In the genomic region with DNA sequence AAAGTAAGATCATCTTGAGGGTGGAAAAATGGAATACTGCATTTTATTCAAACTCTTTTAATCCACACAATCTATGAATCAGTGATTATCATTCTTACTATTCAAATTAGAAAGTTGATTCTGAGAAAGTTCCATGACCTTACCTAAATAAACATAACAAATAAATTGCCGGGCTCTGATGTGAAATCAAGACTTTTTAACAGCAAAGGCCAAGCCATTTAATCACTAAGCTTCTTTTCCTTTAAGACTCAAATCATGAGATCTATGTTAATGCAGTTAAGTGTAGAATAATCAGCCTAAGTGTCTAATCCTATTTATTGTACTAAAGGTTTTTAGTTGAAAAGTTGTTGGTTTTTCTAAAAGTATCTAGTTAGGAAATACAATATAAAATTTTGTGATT, we compare ENCODE assay signal across 17 cellular contexts.
"Had no signal": no experiment of that assay in that cellular context is flagged by ENCODE, and none has a peak within 500 bp of the region (broad histone marks: within the 10 kb centered on the region; RNA-seq: fewer than 3 reads in every experiment).

No MANE protein-coding gene starts in this region.

- H3K4me1 ChIP-seq: colonic mucosa, esophagus muscularis mucosa, foreskin keratinocyte, gastroesophageal sphincter, heart right ventricle, left lung, lower lobe of right lung had no signal

- H3K27ac ChIP-seq: colonic mucosa, dorsolateral prefrontal cortex, esophagus muscularis mucosa, foreskin keratinocyte, gastroesophageal sphincter, heart right ventricle, left lung, lower lobe of right lung had no signal

- ATAC-seq: foreskin keratinocyte; gastroesophageal sphincter; heart right ventricle; left cardiac atrium; left lung; left ventricle myocardium superior; lower lobe of right lung; mucosa of descending colon; naive thymus-derived CD4-positive, alpha-beta T cell had no signal

- H3K36me3 ChIP-seq: colonic mucosa, esophagus muscularis mucosa, gastroesophageal sphincter, heart right ventricle, left lung, lower lobe of right lung had no signal

- H3K27me3 ChIP-seq: colonic mucosa, dorsolateral prefrontal cortex, esophagus muscularis mucosa, foreskin keratinocyte, gastroesophageal sphincter, heart right ventricle, left lung had no signal

- DNase-seq: colonic mucosa; dermis blood vessel endothelial cell; dorsolateral prefrontal cortex; effector CD4-positive, alpha-beta T cell; effector memory CD4-positive, alpha-beta T cell; foreskin keratinocyte; heart right ventricle; hippocampal formation; left cardiac atrium; left lung; left ventricle myocardium superior; lower lobe of right lung; mesenchymal stem cell; mucosa of descending colon; naive thymus-derived CD4-positive, alpha-beta T cell had no signal

- H3K4me3 ChIP-seq: colonic mucosa, dorsolateral prefrontal cortex, esophagus muscularis mucosa, gastroesophageal sphincter, heart right ventricle, left lung, lower lobe of right lung, mucosa of descending colon had no signal

- H3K9me3 ChIP-seq: colonic mucosa, esophagus muscularis mucosa, lower lobe of right lung, mucosa of descending colon had no signal
